Comparison of ENCODE assay signal across 10 cellular contexts in genomic region chr4:111400736-111401135, GRCh38.
DNase-seq lines count a peak whose midpoint lies in the region; ATAC-seq, FAIRE-seq and TF ChIP-seq lines count a peak whose summit lies in the region.
"Had no signal": no experiment of that assay in that cellular context is flagged by ENCODE, and none has a peak within 500 bp of the region (broad histone marks: within the 10 kb centered on the region; RNA-seq: fewer than 3 reads in every experiment).

No MANE protein-coding gene starts in this region.

- no peak for ATAC-seq in lower lobe of right lung
- ATAC-seq in HG03354 (IDR thresholded peaks at IDR 0.05; ENCODE audit: poor library complexity, severe bottlenecking, unreplicated experiment) = no peak

- peaks cover 23% of the 10 kb centered on the region for H3F3A ChIP-seq in GM23248 (ENCODE audit: insufficient read depth)

- no peak overlapping the region for H2AFZ ChIP-seq in GM23248

- no peak overlapping the region for H3K9ac ChIP-seq in GM23248

- no peaks in the 10 kb centered on the region for H3K36me3 ChIP-seq in GM23248 (ENCODE audit: low read depth)
- no peaks in the 10 kb centered on the region for H3K36me3 ChIP-seq in lower lobe of right lung

- TF ChIP-seq CTCF in lower lobe of right lung (IDR thresholded peaks at IDR 0.05) = no peak

- H3K4me3 ChIP-seq in GM23248 (no peak overlapping the region), lower lobe of right lung (no peak overlapping the region)

- no peaks in the 10 kb centered on the region for H4K20me1 ChIP-seq in GM23248 (ENCODE audit: insufficient read depth)

- peak; percentile 76 for DNase-seq in GM23248
- DNase-seq in NCI-H524 treated with DMSO at 0.1 percent for 48 hours (lab: John Stamatoyannopoulos, UW) = peak; percentile 22
- DNase-seq in fibroblast of peridontal ligament (ENCODE audit: extremely low read depth) = peak; percentile 84
- DNase-seq in retina = peak; percentile 19
- no peak for DNase-seq in lower lobe of right lung
- DNase-seq in HTR-8/SVneo (ENCODE audit: insufficient read length, low spot score) = no peak
- DNase-seq in D341Med (ENCODE audit: low spot score) = no peak
- DNase-seq: H9, small intestine had no signal

- H3K27me3 ChIP-seq in GM23248 (replicated peaks; ENCODE audit: insufficient read depth) = no peaks in the 10 kb centered on the region
- no peaks in the 10 kb centered on the region for H3K27me3 ChIP-seq in lower lobe of right lung (ENCODE audit: low read depth)

- H3K4me1 ChIP-seq in GM23248 (ENCODE audit: insufficient read depth) (peaks cover 24% of the 10 kb centered on the region), lower lobe of right lung (no peaks in the 10 kb centered on the region)

- no peaks in the 10 kb centered on the region for H3K79me2 ChIP-seq in GM23248 (ENCODE audit: insufficient read depth)

- in situ Hi-C loops in GM23248 (cut with MboI) = no loop called here

- H3K27ac ChIP-seq in GM23248 (no peak overlapping the region), lower lobe of right lung (no peak overlapping the region)

- H3K4me2 ChIP-seq in GM23248 (ENCODE audit: unreplicated experiment) = no peak overlapping the region

- WGBS in GM23248 (ENCODE audit: low coverage in 1 of 2, low lambda C conversion rate in 2 of 2, missing lambda C conversion rate in 2 of 2), 2 experiments = 21 to 22% methylated on average over 4 of the region's 4 CpGs

- intact Hi-C loops in lower lobe of right lung (cut with DNase I) = no loop called here

- no peaks in the 10 kb centered on the region for H3K9me2 ChIP-seq in GM23248 (ENCODE audit: insufficient read depth)

- H3K9me3 ChIP-seq in GM23248 (ENCODE audit: low read depth) = no peaks in the 10 kb centered on the region
- no peaks in the 10 kb centered on the region for H3K9me3 ChIP-seq in lower lobe of right lung

- no peak for FAIRE-seq in HTR-8/SVneo (lab: Jason Lieb, UNC)
- FAIRE-seq: small intestine had no signal

Comparison
In these comparisons a context has a peak if more than half of its experiments do, and no peak if none do; other contexts are left out.
1. DNase-seq: peak in GM23248 (single experiment), NCI-H524 treated with DMSO at 0.1 percent for 48 hours (single experiment), fibroblast of peridontal ligament (single experiment) and retina (single experiment); none in lower lobe of right lung (single experiment), HTR-8/SVneo (single experiment) and D341Med (single experiment).